ENCODE assay signal across 32 cellular contexts in the genomic region with DNA sequence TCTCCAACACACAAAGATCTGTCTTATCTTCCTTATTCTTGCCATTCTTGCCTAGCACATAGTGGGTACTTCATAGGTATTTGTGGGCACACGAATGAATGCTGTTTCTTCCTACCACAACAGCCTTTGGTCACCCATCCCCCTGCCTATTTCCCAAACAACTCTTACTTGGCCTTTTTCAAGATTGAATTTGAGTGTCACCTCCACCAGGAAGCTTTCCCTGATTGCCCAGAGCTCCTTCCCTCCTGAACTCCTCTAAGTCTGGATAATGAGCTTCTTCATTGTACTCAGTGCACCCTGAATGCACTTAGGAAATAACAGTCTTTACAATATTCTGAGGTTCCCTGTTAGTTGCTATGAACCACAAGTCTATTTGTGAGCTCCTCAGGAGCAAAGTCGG. TPM values are rescaled to one million over a fixed set of nuclear protein-coding genes. Genes with fewer than 3 reads are reported as not detected.
A peak's percentile ranks its signal among the peaks of the same experiment; 100 is the strongest.
DNase-seq lines count a peak whose midpoint lies in the region; ATAC-seq, FAIRE-seq and TF ChIP-seq lines count a peak whose summit lies in the region.
"Had no signal": no experiment of that assay in that cellular context is flagged by ENCODE, and none has a peak within 500 bp of the region (broad histone marks: within the 10 kb centered on the region; RNA-seq: fewer than 3 reads in every experiment).

No MANE protein-coding gene starts in this region.

- no peak for TF ChIP-seq CTCF in A549 (IDR thresholded peaks at IDR 0.05)
- TF ChIP-seq CTCF in K562 (IDR thresholded peaks at IDR 0.05 in 2 of 3, conservative IDR thresholded peaks at IDR 0.05 in 1 of 3; ENCODE audit: insufficient read depth in 2 of 3, low read depth in 1 of 3, low read length in 3 of 3): no peak
- TF ChIP-seq CTCF in bronchial epithelial cell (IDR thresholded peaks at IDR 0.05; ENCODE audit: insufficient read depth, low read length, severe bottlenecking): no peak

- H3K27ac ChIP-seq in A549: no peak overlapping the region
- H3K27ac ChIP-seq in K562 (ENCODE audit: extremely low read depth, low read depth, low read length): no peak overlapping the region
- H3K27ac ChIP-seq: 22Rv1; BLaER1; BLaER1 treated with 17β-estradiol and CSF1 and Interleukin-3, amounts not matched to agents 10 nM and 100 nM; C4-2B had no signal

- H3K36me3 ChIP-seq in K562 (ENCODE audit: control insufficient read depth, insufficient read depth, low read length) (no peaks in the 10 kb centered on the region), bronchial epithelial cell (ENCODE audit: control insufficient read depth, insufficient read depth, low read length) (no peaks in the 10 kb centered on the region)
- H3K36me3 ChIP-seq: BE2C; BLaER1; BLaER1 treated with 17β-estradiol and CSF1 and Interleukin-3, amounts not matched to agents 10 nM and 100 nM had no signal

- H3K27me3 ChIP-seq in K562 (ENCODE audit: control insufficient read depth in 2 of 2, insufficient read depth in 2 of 2, low read length in 2 of 2) (no peaks in the 10 kb centered on the region), bronchial epithelial cell (ENCODE audit: control insufficient read depth, insufficient read depth, low read length) (peaks cover 2% of the 10 kb centered on the region)
- H3K27me3 ChIP-seq: BLaER1; BLaER1 treated with 17β-estradiol and CSF1 and Interleukin-3, amounts not matched to agents 10 nM and 100 nM had no signal

- no peak overlapping the region for H2AFZ ChIP-seq in K562 (ENCODE audit: low read depth, low read length)

- no peak for TF ChIP-seq POLR2A in A549 (IDR thresholded peaks at IDR 0.05; ENCODE audit: low read length)
- TF ChIP-seq POLR2A in K562 (conservative IDR thresholded peaks at IDR 0.05): no peak

- H3K9me3 ChIP-seq in A549 (no peaks in the 10 kb centered on the region; the same call in 2 of the 3 replicates), K562 (replicated peaks; ENCODE audit: control insufficient read depth, insufficient read depth, low read depth, low read length) (no peaks in the 10 kb centered on the region)
- H3K9me3 ChIP-seq: BE2C, BLaER1, Caco-2 had no signal

- ATAC-seq in A549 (no peak), K562 (no peak), GM18511 (IDR thresholded peaks at IDR 0.05; ENCODE audit: unreplicated experiment) (no peak), HG03378 (IDR thresholded peaks at IDR 0.05; ENCODE audit: unreplicated experiment) (no peak)
- ATAC-seq: CD8-positive, alpha-beta T cell had no signal

- no peaks in the 10 kb centered on the region for H3K79me2 ChIP-seq in K562 (ENCODE audit: control insufficient read depth, insufficient read depth, low read length)

- H3K9ac ChIP-seq in K562 (ENCODE audit: insufficient read depth in 1 of 2, low read depth in 2 of 2, low read length in 2 of 2): no peak overlapping the region
- H3K9ac ChIP-seq: BLaER1; BLaER1 treated with 17β-estradiol and CSF1 and Interleukin-3, amounts not matched to agents 10 nM and 100 nM had no signal

- H3K4me2 ChIP-seq in A549 (no peak overlapping the region), K562 (ENCODE audit: insufficient read depth, low read length) (no peak overlapping the region)
- H3K4me2 ChIP-seq: BLaER1; BLaER1 treated with 17β-estradiol and CSF1 and Interleukin-3, amounts not matched to agents 10 nM and 100 nM had no signal

- TF ChIP-seq RAD21 in A549 (conservative IDR thresholded peaks at IDR 0.05 in 1 of 2, IDR thresholded peaks at IDR 0.05 in 1 of 2): no peak
- no peak for TF ChIP-seq RAD21 in K562 (CRISPR knock-in tag; conservative IDR thresholded peaks at IDR 0.05 in 1 of 2, IDR thresholded peaks at IDR 0.05 in 1 of 2)

- H3K4me1 ChIP-seq in A549: no peaks in the 10 kb centered on the region
- H3K4me1 ChIP-seq in K562 (replicated peaks in 1 of 2; ENCODE audit: control insufficient read depth in 2 of 2, insufficient read depth in 2 of 2, low read length in 2 of 2): peaks cover 0 to 8% of the 10 kb centered on the region in 2 experiments; a peak in 3 of 5 replicates
- H3K4me1 ChIP-seq: BE2C; BLaER1; BLaER1 treated with 17β-estradiol and CSF1 and Interleukin-3, amounts not matched to agents 10 nM and 100 nM; Caco-2 had no signal

- H4K20me1 ChIP-seq in K562 (replicated peaks; ENCODE audit: control insufficient read depth, insufficient read depth, low read length): no peaks in the 10 kb centered on the region
- H4K20me1 ChIP-seq: BLaER1; BLaER1 treated with 17β-estradiol and CSF1 and Interleukin-3, amounts not matched to agents 10 nM and 100 nM had no signal

- H3K4me3 ChIP-seq in A549 (no peak overlapping the region), K562 (no peak overlapping the region), bronchial epithelial cell (ENCODE audit: low read depth, low read length) (no peak overlapping the region)
- H3K4me3 ChIP-seq: BLaER1; BLaER1 treated with 17β-estradiol and CSF1 and Interleukin-3, amounts not matched to agents 10 nM and 100 nM had no signal

- POLR2A ChIA-PET in A549 (lab: Yijun Ruan, JAX): no interaction called here
- POLR2A ChIA-PET in K562 (lab: Yijun Ruan, JAX): no interaction called here

- DNase-seq in A549 (ENCODE audit: low read depth in 1 of 2, low spot score in 1 of 2): no peak
- DNase-seq in K562 (ENCODE audit: extremely low read depth in 1 of 4, low spot score in 3 of 4): peak in 1 of 4 experiments; percentile 17
- no peak for DNase-seq in bronchial epithelial cell (ENCODE audit: low read depth)
- no peak for DNase-seq in superior temporal gyrus (ENCODE audit: extremely low spot score)
- DNase-seq: 8988T; ACHN; AML-193; BE2C; C1 segment of cervical spinal cord; Caco-2; Calu3; CD4-positive, alpha-beta memory T cell; CD4-positive, alpha-beta T cell; CD4-positive, CD25-positive, alpha-beta regulatory T cell; CD8-positive, alpha-beta memory T cell; CD8-positive, alpha-beta T cell; COR-L47; DMS 273 treated with DMSO at 0.1 percent for 48 hours; DMS153; DMS53; DMS79; DMS79 treated with DMSO at 0.1 percent for 48 hours; DND-41; EL had no signal

- CTCF ChIA-PET in A549 (lab: Yijun Ruan, JAX): interaction anchor here (1.0 to 1.1 kb wide), 2 partner anchors 56 to 170 kb away, joined by 3 read pairs; no protein-coding TSS in a partner anchor
- CTCF ChIA-PET in K562 (lab: Yijun Ruan, JAX; ENCODE audit: low intra/inter-chr PET ratio): no interaction called here

- 45% methylated on average over 2 of the region's 2 CpGs for WGBS in A549 (ENCODE audit: missing lambda C conversion rate)
- WGBS in K562 (ENCODE audit: insufficient coverage, low coverage, missing lambda C conversion rate): 6% methylated on average over 2 of the region's 2 CpGs

- H3K9me1 ChIP-seq in K562 (ENCODE audit: control insufficient read depth, insufficient read depth, low read length): no peaks in the 10 kb centered on the region

- intact Hi-C loops in K562 (cut with micrococcal nuclease): no loop called here

- in situ Hi-C loops in K562 (cut with MboI): no loop called here

- no TSS peak for BruUV-seq in K562 (replicated peaks; lab: Mats Ljungman, UMichigan)

- FAIRE-seq in A549 (lab: Jason Lieb, UNC): no peak
- no peak for FAIRE-seq in K562 (lab: Jason Lieb, UNC)
- FAIRE-seq in bronchial epithelial cell (lab: Jason Lieb, UNC): peak; percentile 80
- FAIRE-seq: A204.1, D721Med had no signal

- no peak for TF ChIP-seq EP300 in A549 (IDR thresholded peaks at IDR 0.05)
- TF ChIP-seq EP300 in K562 (IDR thresholded peaks at IDR 0.05; ENCODE audit: low read length): no peak

TF ChIP-seq in A549, 52 proteins besides CTCF, POLR2A, EP300 and RAD21:
- TF ChIP-seq CEBPB (IDR thresholded peaks at IDR 0.05): no peak
- peak; percentile 57 for TF ChIP-seq ZFP36 (IDR thresholded peaks at IDR 0.05; ENCODE audit: borderline replicate concordance, partially characterized antibody)

TF ChIP-seq in K562, 482 proteins besides CTCF, POLR2A, EP300 and RAD21 (continues in another document):
- TF ChIP-seq TFAM (CRISPR knock-in tag; conservative IDR thresholded peaks at IDR 0.05) (no peak), BCOR (IDR thresholded peaks at IDR 0.05) (peak; percentile 88)

RNA-seq across cellular contexts. Expression of a gene that starts 11.6 kb away (rescaled TPM):
- polyA plus RNA-seq in A549 (2011; rRNA removed) (76.1 and 76.7 TPM in 2 replicates), A549 (2017; fragmentation: RNase III; extraction: RNeasy Plus Mini Kit Qiagen cat#74134 plus additional on column Dnase treatment) (24.7 to 27.4 TPM (median 27.3 TPM) in 3 replicates), K562 (2011; rRNA removed) (32.3 and 41.9 TPM in 2 replicates), K562 (2014; fragmentation: Illumina TruSeq; extraction: Trizol) (45.2 and 52.5 TPM in 2 replicates), K562 (2014; fragmentation: Nextera tagmentation; extraction: Ambion mirVana) (1 to 10 TPM; 5.5 to 5.9 TPM), K562 (2014; rRNA removed) (16.7 and 19.8 TPM in 2 replicates)
- 10.0 and 11.2 TPM in 2 replicates for polyA plus RNA-seq in A549 (2012; cell fraction: cytosol; rRNA removed)
- 4.0 and 4.3 TPM in 2 replicates for polyA plus RNA-seq in A549 (2012; cell fraction: nucleus; rRNA removed)
- 90.9 and 93.1 TPM in 2 replicates for polyA minus RNA-seq in A549 (2011; rRNA and poly(A)+ RNA removed)
- total RNA-seq in K562 (2011; cell fraction: chromatin; rRNA removed; ENCODE audit: low replicate concordance): 26.6 and 71.2 TPM in 2 replicates
- 29.4 and 37.0 TPM in 2 replicates for total RNA-seq in K562 (2011; cell fraction: nucleolus; rRNA removed)
- 56.0 and 86.6 TPM in 2 replicates for total RNA-seq in K562 (2011; cell fraction: nucleoplasm; rRNA removed)
- total RNA-seq in K562 (2014; rRNA removed) (15.5 and 18.8 TPM in 2 replicates), K562 (2014; rRNA removed; fragmentation: Illumina TruSeq; extraction: Trizol) (53.4 and 60.6 TPM in 2 replicates), K562 (2015; rRNA removed; fragmentation: Illumina TruSeq; extraction: Trizol) (35.0 and 36.8 TPM in 2 replicates), K562 (2021) (46.8 and 49.4 TPM in 2 replicates), bronchial epithelial cell (20.3 and 27.9 TPM in 2 replicates)
- 8.0 and 17.4 TPM in 2 replicates for polyA plus RNA-seq in K562 (2011; cell fraction: cytosol; rRNA removed)
- 10.7 and 14.0 TPM in 2 replicates for polyA plus RNA-seq in K562 (2011; cell fraction: nucleus; rRNA removed)
- 19.7 and 19.8 TPM in 2 replicates for polyA plus RNA-seq in K562 (2012)
- 147 and 155 TPM in 2 replicates for polyA minus RNA-seq in K562 (2011; rRNA and poly(A)+ RNA removed)
- polyA minus RNA-seq in K562 (2011; cell fraction: cytosol; rRNA and poly(A)+ RNA removed): 51.4 and 65.1 TPM in 2 replicates
- polyA minus RNA-seq in K562 (2011; cell fraction: nucleus; rRNA and poly(A)+ RNA removed): 16.8 and 31.1 TPM in 2 replicates
